Comparison of ENCODE assay signal across 1 cellular context in genomic region chr12:111407371-111408115, GRCh38.
TF ChIP-seq lines count a peak whose summit lies in the region.

No MANE protein-coding gene starts in this region.

TF ChIP-seq in K562, 482 proteins besides CTCF, POLR2A, EP300 and RAD21:
- TF ChIP-seq TFE3 (CRISPR knock-in tag; IDR thresholded peaks at IDR 0.05) = no peak
- TF ChIP-seq ZNF217 (CRISPR knock-in tag; IDR thresholded peaks at IDR 0.05) = no peak
- TF ChIP-seq SMC3 (conservative IDR thresholded peaks at IDR 0.05; ENCODE audit: insufficient read depth, low read depth, low read length) = no peak
- no peak for TF ChIP-seq U2AF2 (optimal IDR thresholded peaks at IDR 0.05; ENCODE audit: low read depth, low read length)
- no peak for TF ChIP-seq KDM4B (IDR thresholded peaks at IDR 0.05; ENCODE audit: borderline replicate concordance in 2 of 2, low read depth in 1 of 2)
- 0 out of 2 replicates have a peak, but pooled peaks have one; percentile 17 for TF ChIP-seq CXXC5 (CRISPR knock-in tag; IDR thresholded peaks at IDR 0.05)
- TF ChIP-seq ZNF253 (CRISPR knock-in tag; conservative IDR thresholded peaks at IDR 0.05) = no peak
- TF ChIP-seq GABPB2 (CRISPR knock-in tag; conservative IDR thresholded peaks at IDR 0.05) = no peak
- TF ChIP-seq KLF6 (CRISPR knock-in tag; IDR thresholded peaks at IDR 0.05; ENCODE audit: borderline replicate concordance) = no peak
- no peak for TF ChIP-seq RNF2 (IDR thresholded peaks at IDR 0.05)
- TF ChIP-seq ZKSCAN1 (IDR thresholded peaks at IDR 0.05; ENCODE audit: low read depth, low read length) = no peak
- no peak for TF ChIP-seq PHB2 (IDR thresholded peaks at IDR 0.05; ENCODE audit: low read depth)
- TF ChIP-seq POLR2G (IDR thresholded peaks at IDR 0.05; ENCODE audit: low read depth, low read length) = peak; percentile 45
- TF ChIP-seq SIN3A (IDR thresholded peaks at IDR 0.05; ENCODE audit: borderline replicate concordance in 2 of 2, control insufficient read depth in 1 of 2, low read depth in 2 of 2, low read length in 2 of 2) = peak in 1 of 2 experiments; percentile 38; a peak in 2 of 4 replicates
- TF ChIP-seq MNT (conservative IDR thresholded peaks at IDR 0.05) = peak in 1 of 2 experiments; percentile 6; a peak in 1 of 4 replicates
- TF ChIP-seq ZBTB7A (IDR thresholded peaks at IDR 0.05; ENCODE audit: borderline replicate concordance, control insufficient read depth, low read depth, low read length) = 0 out of 2 replicates have a peak, but pooled peaks have one; percentile 18
- TF ChIP-seq TCF3 (CRISPR knock-in tag; IDR thresholded peaks at IDR 0.05) = no peak
- peak; percentile 31; the same call in 1 of the 2 replicates for TF ChIP-seq MAX (CRISPR knock-in tag; IDR thresholded peaks at IDR 0.05)
- no peak for TF ChIP-seq GTF2F1 (IDR thresholded peaks at IDR 0.05; ENCODE audit: low read depth, low read length)
- TF ChIP-seq LEF1 (IDR thresholded peaks at IDR 0.05) = no peak
- TF ChIP-seq CBX5 (IDR thresholded peaks at IDR 0.05; ENCODE audit: borderline replicate concordance, low read depth) = no peak
- no peak for TF ChIP-seq PPARD (CRISPR knock-in tag; IDR thresholded peaks at IDR 0.05)
- TF ChIP-seq, protein P1, sequence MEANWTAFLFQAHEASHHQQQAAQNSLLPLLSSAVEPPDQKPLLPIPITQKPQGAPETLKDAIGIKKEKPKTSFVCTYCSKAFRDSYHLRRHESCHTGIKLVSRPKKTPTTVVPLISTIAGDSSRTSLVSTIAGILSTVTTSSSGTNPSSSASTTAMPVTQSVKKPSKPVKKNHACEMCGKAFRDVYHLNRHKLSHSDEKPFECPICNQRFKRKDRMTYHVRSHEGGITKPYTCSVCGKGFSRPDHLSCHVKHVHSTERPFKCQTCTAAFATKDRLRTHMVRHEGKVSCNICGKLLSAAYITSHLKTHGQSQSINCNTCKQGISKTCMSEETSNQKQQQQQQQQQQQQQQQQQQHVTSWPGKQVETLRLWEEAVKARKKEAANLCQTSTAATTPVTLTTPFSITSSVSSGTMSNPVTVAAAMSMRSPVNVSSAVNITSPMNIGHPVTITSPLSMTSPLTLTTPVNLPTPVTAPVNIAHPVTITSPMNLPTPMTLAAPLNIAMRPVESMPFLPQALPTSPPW (CRISPR knock-in tag; IDR thresholded peaks at IDR 0.05) = no peak
- TF ChIP-seq TRIM28 (IDR thresholded peaks at IDR 0.05) = no peak
- TF ChIP-seq ZBTB26 (CRISPR knock-in tag; IDR thresholded peaks at IDR 0.05) = no peak
- TF ChIP-seq, protein P2, sequence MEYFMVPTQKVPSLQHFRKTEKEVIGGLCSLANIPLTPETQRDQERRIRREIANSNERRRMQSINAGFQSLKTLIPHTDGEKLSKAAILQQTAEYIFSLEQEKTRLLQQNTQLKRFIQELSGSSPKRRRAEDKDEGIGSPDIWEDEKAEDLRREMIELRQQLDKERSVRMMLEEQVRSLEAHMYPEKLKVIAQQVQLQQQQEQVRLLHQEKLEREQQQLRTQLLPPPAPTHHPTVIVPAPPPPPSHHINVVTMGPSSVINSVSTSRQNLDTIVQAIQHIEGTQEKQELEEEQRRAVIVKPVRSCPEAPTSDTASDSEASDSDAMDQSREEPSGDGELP (CRISPR knock-in tag; IDR thresholded peaks at IDR 0.05; ENCODE audit: borderline replicate concordance) = 0 out of 2 replicates have a peak, but pooled peaks have one; percentile 5
- TF ChIP-seq THRAP3 (IDR thresholded peaks at IDR 0.05; ENCODE audit: borderline replicate concordance) = no peak
